13 cellular contexts compared by ENCODE assay signal in genomic region chr15:33131880-33132279, GRCh38.
DNase-seq lines count a peak whose midpoint lies in the region; ATAC-seq and TF ChIP-seq lines count a peak whose summit lies in the region.
"Had no signal": no experiment of that assay in that cellular context is flagged by ENCODE, and none has a peak within 500 bp of the region (broad histone marks: within the 10 kb centered on the region; RNA-seq: fewer than 3 reads in every experiment).

No MANE protein-coding gene starts in this region.

- ATAC-seq in Panc1 (no peak), HG03139 (IDR thresholded peaks at IDR 0.05; ENCODE audit: unreplicated experiment) (no peak)

- no TSS peak for BruUV-seq in Panc1 (replicated peaks; lab: Mats Ljungman, UMichigan)

- CTCF ChIA-PET in Panc1 (lab: Charles Lee) = interaction anchor here (0.6 to 2.3 kb wide), 6 partner anchors 13 to 469 kb away, joined by 3 to 10 read pairs (median 4); no protein-coding TSS in a partner anchor

- no peaks in the 10 kb centered on the region for H3K9me3 ChIP-seq in Panc1 (ENCODE audit: control insufficient read depth, insufficient read depth, low read depth, low read length)
- H3K9me3 ChIP-seq: heart right ventricle, stomach had no signal

- no peak for TF ChIP-seq CTCF in Panc1 (IDR thresholded peaks at IDR 0.05)
- no peak for TF ChIP-seq CTCF in choroid plexus epithelial cell (conservative IDR thresholded peaks at IDR 0.05; ENCODE audit: low read depth, low read length)
- TF ChIP-seq CTCF in glutamatergic neuron (IDR thresholded peaks at IDR 0.05; ENCODE audit: partially characterized antibody, unreplicated experiment) = no peak

- peak; percentile 35 for DNase-seq in Daoy (ENCODE audit: low read depth)
- DNase-seq in Panc1 (ENCODE audit: low read depth, low spot score) = no peak
- peak; percentile 67 for DNase-seq in choroid plexus epithelial cell (ENCODE audit: low read depth)
- peak; percentile 97 for DNase-seq in myocyte (ENCODE audit: low read depth)
- no peak for DNase-seq in iPS-NIHi7 (ENCODE audit: extremely low spot score)
- no peak for DNase-seq in glutamatergic neuron
- DNase-seq in stimulated activated CD4-positive, alpha-beta T cell treated with anti-CD3 and anti-CD28 coated beads, Interleukin-2, amount 100 ng/mL, for 24 hours = no peak
- DNase-seq: activated gamma-delta T cell, GM23248, heart right ventricle, NCI-H146, stomach had no signal

- H3K36me3 ChIP-seq in Panc1 (ENCODE audit: control insufficient read depth, insufficient read depth, low read length) = no peaks in the 10 kb centered on the region
- H3K36me3 ChIP-seq: heart right ventricle, stomach had no signal

- no peak overlapping the region for H3K27ac Mint-ChIP-seq in glutamatergic neuron (ENCODE audit: unreplicated experiment)

- no peaks in the 10 kb centered on the region for H3K27me3 ChIP-seq in Panc1 (ENCODE audit: control insufficient read depth, insufficient read depth, low read length)
- H3K27me3 ChIP-seq: heart right ventricle, stomach had no signal

- no peaks in the 10 kb centered on the region for H3K36me3 Mint-ChIP-seq in glutamatergic neuron (ENCODE audit: unreplicated experiment)

- H3K4me1 Mint-ChIP-seq in glutamatergic neuron (ENCODE audit: low read depth, unreplicated experiment) = no peaks in the 10 kb centered on the region

- in situ Hi-C loops in Panc1 (cut with HindIII; ENCODE audit: low pct_unique_long_range_greater_than_20kb, low sequenced_read_pairs) = no loop called here

- H3K9me3 Mint-ChIP-seq in glutamatergic neuron (ENCODE audit: unreplicated experiment) = no peaks in the 10 kb centered on the region

- H3K4me3 ChIP-seq in Panc1 (ENCODE audit: low read depth in 2 of 2, low read length in 2 of 2) (no peak overlapping the region), choroid plexus epithelial cell (ENCODE audit: low read depth, low read length) (no peak overlapping the region)
- H3K4me3 ChIP-seq: GM23248, heart right ventricle, stomach had no signal

- POLR2A ChIA-PET in Panc1 (lab: Charles Lee) = interaction anchor here (0.7 kb wide), 1 partner anchor 593 kb away, joined by 17 read pairs; no protein-coding TSS in a partner anchor

- intact Hi-C loops in Panc1 (cut with micrococcal nuclease; ENCODE audit: unreplicated experiment) = loop anchor here (1.0 to 5.0 kb wide), 3 partner anchors 46 to 470 kb away; no protein-coding TSS in a partner anchor

- peaks cover 1% of the 10 kb centered on the region for H3K27me3 Mint-ChIP-seq in glutamatergic neuron (ENCODE audit: unreplicated experiment)

- H3K4me1 ChIP-seq in Panc1 (ENCODE audit: control insufficient read depth, insufficient read depth, low read length) = peaks cover 12% of the 10 kb centered on the region

- no peak overlapping the region for H3K4me3 Mint-ChIP-seq in glutamatergic neuron (ENCODE audit: unreplicated experiment)

- peak overlapping the region; percentile 20; the same call in 1 of the 2 replicates for H3K27ac ChIP-seq in Panc1 (ENCODE audit: low read length)
- H3K27ac ChIP-seq: GM23248, stomach had no signal

Comparison
In these comparisons a context has a peak if more than half of its experiments do, and no peak if none do; other contexts are left out.
1. DNase-seq: peak in Daoy (single experiment), choroid plexus epithelial cell (single experiment) and myocyte (single experiment); none in Panc1 (single experiment), iPS-NIHi7 (single experiment), glutamatergic neuron (single experiment) and stimulated activated CD4-positive, alpha-beta T cell treated with anti-CD3 and anti-CD28 coated beads, Interleukin-2, amount 100 ng/mL, for 24 hours (0 of 2).